Comparison of ENCODE assay signal across 10 cellular contexts in the genomic region with DNA sequence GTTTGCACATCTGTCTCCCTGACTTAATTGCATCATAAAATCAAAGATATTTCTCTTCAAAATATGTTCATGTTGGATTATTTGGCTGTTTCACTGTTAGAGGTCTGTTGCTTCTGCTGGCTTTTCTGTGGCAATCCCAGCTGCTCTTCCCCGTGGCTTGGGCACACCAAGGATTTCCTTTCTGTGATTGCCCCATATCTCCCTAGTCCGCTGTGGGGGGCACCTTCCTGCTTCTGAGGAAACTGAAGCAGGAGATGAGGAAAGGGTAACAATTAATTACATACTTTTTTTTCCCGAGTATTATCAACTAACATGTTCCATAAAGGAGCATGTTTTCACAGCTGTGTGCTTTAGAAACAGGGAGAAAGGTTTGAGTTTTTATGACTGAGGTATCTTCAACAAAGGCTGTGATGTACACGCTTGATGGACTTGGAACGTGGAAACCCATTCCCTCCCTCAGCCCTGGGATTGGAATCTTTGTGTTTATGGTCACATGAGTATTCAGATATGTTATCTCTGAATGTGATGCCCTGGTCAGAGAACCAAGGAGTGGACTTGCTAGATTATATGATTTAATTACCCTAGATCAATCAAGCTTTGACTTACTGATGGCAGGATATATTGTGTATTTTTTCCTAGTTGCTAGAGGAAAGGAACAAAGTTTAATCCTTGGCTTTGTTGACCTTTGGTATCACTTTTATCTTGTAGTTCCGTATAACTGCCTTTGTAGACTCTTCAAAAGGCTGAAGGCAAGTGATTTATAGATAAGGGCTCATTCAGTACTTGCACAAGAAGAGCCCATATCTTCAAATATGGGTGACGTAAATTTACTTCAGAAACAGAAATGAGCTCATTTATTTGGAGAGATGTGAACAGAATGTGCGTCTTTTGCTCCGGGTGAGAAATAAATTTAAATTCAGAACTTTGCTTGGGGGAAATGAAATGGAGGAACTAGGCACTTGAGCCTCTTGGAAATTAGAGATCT. TPM values are rescaled to one million over a fixed set of nuclear protein-coding genes. Genes with fewer than 3 reads are reported as not detected.
DNase-seq lines count a peak whose midpoint lies in the region; ATAC-seq and TF ChIP-seq lines count a peak whose summit lies in the region.
"Had no signal": no experiment of that assay in that cellular context is flagged by ENCODE, and none has a peak within 500 bp of the region (broad histone marks: within the 10 kb centered on the region; RNA-seq: fewer than 3 reads in every experiment).

No MANE protein-coding gene starts in this region.

- H3K4me3 Mint-ChIP-seq in activated CD4-positive, alpha-beta memory T cell treated with anti-CD3 and anti-CD28 coated beads, Interleukin-2, amount 10 ng/mL, durations not matched to agents 7 days and 5 days, result no peak overlapping the region
- H3K4me3 Mint-ChIP-seq in type B pancreatic cell, result peak overlapping the region; percentile 20
- H3K4me3 Mint-ChIP-seq: activated T-cell treated with anti-CD3 and anti-CD28 coated beads, Interleukin-2, amount 50 U/mL, for 4 hours; B cell had no signal

- no peak for TF ChIP-seq POLR2A in lower leg skin (IDR thresholded peaks at IDR 0.05)

- no peaks in the 10 kb centered on the region for H3K36me3 ChIP-seq in left lung

- H3K9me3 ChIP-seq in left lung, result no peaks in the 10 kb centered on the region

- peaks cover 11 to 34% of the 10 kb centered on the region in 2 donors for H3K4me1 ChIP-seq in left lung

- H3K9me3 Mint-ChIP-seq in activated CD4-positive, alpha-beta memory T cell treated with anti-CD3 and anti-CD28 coated beads, Interleukin-2, amount 10 ng/mL, durations not matched to agents 7 days and 5 days, result peaks cover 7% of the 10 kb centered on the region
- H3K9me3 Mint-ChIP-seq in type B pancreatic cell, result peaks cover 8% of the 10 kb centered on the region

- intact Hi-C loops in Right ventricle myocardium inferior (cut with DNase I), result no loop called here
- intact Hi-C loops in left cardiac atrium (cut with DNase I), result no loop called here
- intact Hi-C loops in left lung (cut with DNase I), result no loop called here
- intact Hi-C loops in lower leg skin (cut with DNase I; ENCODE audit: low total_unique reads), result no loop called here
- intact Hi-C loops in posterior cingulate gyrus (cut with DNase I), result no loop called here

- no peaks in the 10 kb centered on the region for H3K27me3 ChIP-seq in left lung

- ATAC-seq in Right ventricle myocardium inferior, result peak; percentile 45
- ATAC-seq in left cardiac atrium, result no peak
- ATAC-seq in left lung, result peak; percentile 11
- no peak for ATAC-seq in HG03280 (IDR thresholded peaks at IDR 0.05; ENCODE audit: unreplicated experiment)

- H3K36me3 Mint-ChIP-seq in activated CD4-positive, alpha-beta memory T cell treated with anti-CD3 and anti-CD28 coated beads, Interleukin-2, amount 10 ng/mL, durations not matched to agents 7 days and 5 days (ENCODE audit: low read depth), result peaks cover 70% of the 10 kb centered on the region
- H3K36me3 Mint-ChIP-seq in type B pancreatic cell, result peaks cover 19% of the 10 kb centered on the region

- H3K4me1 Mint-ChIP-seq in activated CD4-positive, alpha-beta memory T cell treated with anti-CD3 and anti-CD28 coated beads, Interleukin-2, amount 10 ng/mL, durations not matched to agents 7 days and 5 days, result peaks cover 66% of the 10 kb centered on the region
- peaks cover 12% of the 10 kb centered on the region for H3K4me1 Mint-ChIP-seq in type B pancreatic cell (ENCODE audit: unreplicated experiment)

- DNase-seq in Right ventricle myocardium inferior (ENCODE audit: missing footprints), result no peak
- no peak for DNase-seq in left cardiac atrium
- DNase-seq in activated CD4-positive, alpha-beta memory T cell treated with anti-CD3 and anti-CD28 coated beads, Interleukin-2, amount 10 ng/mL, durations not matched to agents 7 days and 5 days, result no peak
- no peak for DNase-seq in left lung
- DNase-seq in type B pancreatic cell (ENCODE audit: extremely low spot score, unreplicated experiment), result no peak
- no peak for DNase-seq in lower leg skin (ENCODE audit: low spot score in 2 of 2)
- no peak for DNase-seq in posterior cingulate gyrus
- DNase-seq: activated T-cell treated with anti-CD3 and anti-CD28 coated beads, Interleukin-2, amount 50 U/mL, for 4 hours had no signal

- POLR2A ChIA-PET in activated CD4-positive, alpha-beta memory T cell treated with anti-CD3 and anti-CD28 coated beads, Interleukin-2, amount 10 ng/mL, durations not matched to agents 7 days and 5 days (lab: Charles Lee), result interaction anchor here (0.8 to 3.2 kb wide), 8 partner anchors 9 to 323 kb away, joined by 3 to 12 read pairs (median 4); no protein-coding TSS in a partner anchor

- H3K27me3 Mint-ChIP-seq in activated CD4-positive, alpha-beta memory T cell treated with anti-CD3 and anti-CD28 coated beads, Interleukin-2, amount 10 ng/mL, durations not matched to agents 7 days and 5 days, result no peaks in the 10 kb centered on the region
- H3K27me3 Mint-ChIP-seq in type B pancreatic cell, result no peaks in the 10 kb centered on the region
- H3K27me3 Mint-ChIP-seq: B cell had no signal

- 69 to 71% methylated on average over 9 of the region's 9 CpGs for WGBS in lower leg skin, 2 donors

- peak overlapping the region in 1 of 2 donors; percentile 43 for H3K27ac ChIP-seq in left lung

- CTCF ChIA-PET in activated CD4-positive, alpha-beta memory T cell treated with anti-CD3 and anti-CD28 coated beads, Interleukin-2, amount 10 ng/mL, durations not matched to agents 7 days and 5 days (lab: Charles Lee), result no interaction called here

- no peak for TF ChIP-seq CTCF in left lung (IDR thresholded peaks at IDR 0.05)
- TF ChIP-seq CTCF in type B pancreatic cell (conservative IDR thresholded peaks at IDR 0.05), result no peak
- TF ChIP-seq CTCF in lower leg skin (IDR thresholded peaks at IDR 0.05), result no peak

- peak overlapping the region; percentile 19 for H3K27ac Mint-ChIP-seq in activated CD4-positive, alpha-beta memory T cell treated with anti-CD3 and anti-CD28 coated beads, Interleukin-2, amount 10 ng/mL, durations not matched to agents 7 days and 5 days
- peak overlapping the region; percentile 82 for H3K27ac Mint-ChIP-seq in type B pancreatic cell
- H3K27ac Mint-ChIP-seq: B cell had no signal

- no peak overlapping the region for H3K4me3 ChIP-seq in left lung
- H3K4me3 ChIP-seq in lower leg skin (ENCODE audit: low read depth, poor library complexity, severe bottlenecking), result no peak overlapping the region

RNA-seq across cellular contexts. Expression of gene BORCS5, which starts 46.7 kb away (rescaled TPM):
- 7.4 TPM for total RNA-seq in Right ventricle myocardium inferior
- 10 to 100 TPM in 1 of 2 donors, 1 to 10 TPM in 1; 7.4 to 10.5 TPM for total RNA-seq in left cardiac atrium
- 10 to 100 TPM; 30.9 to 32.4 TPM for total RNA-seq in activated CD4-positive, alpha-beta memory T cell treated with anti-CD3 and anti-CD28 coated beads, Interleukin-2, amount 10 ng/mL, durations not matched to agents 7 days and 5 days
- 10 to 100 TPM in 1 of 2 donors, 1 to 10 TPM in 1; 9.0 to 13.5 TPM for total RNA-seq in left lung
- total RNA-seq in type B pancreatic cell (ENCODE audit: low replicate concordance), result 14.4 and 20.1 TPM in 2 replicates
- 10 to 100 TPM in 2 of 4 donors, 1 to 10 TPM in 2; 5.3 to 13.4 (median 10.1) TPM for total RNA-seq in lower leg skin

RNA-seq across cellular contexts. Expression of gene MANSC1, which starts 53.5 kb away (rescaled TPM):
- total RNA-seq in Right ventricle myocardium inferior (8.5 TPM), left cardiac atrium (10 to 100 TPM; 12.0 to 18.5 TPM), left lung (10 to 100 TPM; 24.7 to 30.1 TPM), type B pancreatic cell (ENCODE audit: low replicate concordance) (16.8 and 77.1 TPM in 2 replicates), lower leg skin (10 to 100 TPM in 3 of 4 donors, 1 to 10 TPM in 1; 9.0 to 39.2 (median 17.2) TPM)
- total RNA-seq in activated CD4-positive, alpha-beta memory T cell treated with anti-CD3 and anti-CD28 coated beads, Interleukin-2, amount 10 ng/mL, durations not matched to agents 7 days and 5 days, result under 1 TPM; 0.10 to 0.15 TPM

Comparison
In these comparisons a context has a peak if more than half of its experiments do, and no peak if none do; other contexts are left out.
1. ATAC-seq: peak in Right ventricle myocardium inferior (single experiment) and left lung (single experiment); none in left cardiac atrium (0 of 2) and HG03280 (single experiment).